ENCODE assay signal across 8 cellular contexts in genomic region chr15:62649793-62650420, GRCh38.
DNase-seq lines count a peak whose midpoint lies in the region; FAIRE-seq and TF ChIP-seq lines count a peak whose summit lies in the region.

No MANE protein-coding gene starts in this region.

- intact Hi-C loops in Calu3 (cut with micrococcal nuclease; ENCODE audit: unreplicated experiment) (loop anchor here (5.0 to 10.0 kb wide), 2 partner anchors 65 to 258 kb away; partner anchors contain the start of gene TLN2), Caco-2 (cut with micrococcal nuclease; ENCODE audit: unreplicated experiment) (no loop called here)

- CTCF ChIA-PET in Calu3 (lab: Charles Lee), result no interaction called here
- CTCF ChIA-PET in Caco-2 (lab: Charles Lee), result no interaction called here

- BruUV-seq in Calu3 (replicated peaks; lab: Mats Ljungman, UMichigan) (no TSS peak), Caco-2 (replicated peaks; lab: Mats Ljungman, UMichigan) (no TSS peak)

- no peak overlapping the region for H3K4me2 ChIP-seq in keratinocyte (ENCODE audit: control insufficient read depth, extremely low read depth, insufficient read depth, low read depth, low read length)

- no peak overlapping the region for H3K27ac Mint-ChIP-seq in Calu3 (ENCODE audit: unreplicated experiment)
- H3K27ac Mint-ChIP-seq in Caco-2 (ENCODE audit: unreplicated experiment), result no peak overlapping the region

- H3K36me3 Mint-ChIP-seq in Calu3 (ENCODE audit: insufficient read depth, unreplicated experiment), result no peaks in the 10 kb centered on the region
- H3K36me3 Mint-ChIP-seq in Caco-2 (ENCODE audit: insufficient read depth, unreplicated experiment), result peaks cover 77% of the 10 kb centered on the region

- no peak for TF ChIP-seq CTCF in GM20000 (IDR thresholded peaks at IDR 0.05; ENCODE audit: extremely low read depth, missing control alignments)
- TF ChIP-seq CTCF in keratinocyte (optimal IDR thresholded peaks at IDR 0.05 in 1 of 3, IDR thresholded peaks at IDR 0.05 in 1 of 3, conservative IDR thresholded peaks at IDR 0.05 in 1 of 3; ENCODE audit: extremely low read depth in 1 of 3, insufficient read depth in 2 of 3, low read length in 3 of 3), result no peak
- TF ChIP-seq CTCF in Calu3 (IDR thresholded peaks at IDR 0.05; ENCODE audit: unreplicated experiment), result no peak
- no peak for TF ChIP-seq CTCF in Caco-2 (IDR thresholded peaks at IDR 0.05; ENCODE audit: insufficient read depth in 1 of 2, low read depth in 1 of 2, low read length in 1 of 2, severe bottlenecking in 1 of 2, unreplicated experiment in 1 of 2)

- H3K9me1 ChIP-seq in keratinocyte (ENCODE audit: control insufficient read depth, extremely low read depth, insufficient read depth, low read length), result no peaks in the 10 kb centered on the region

- FAIRE-seq in keratinocyte (lab: Jason Lieb, UNC) (peak; percentile 32), small intestine (lab: Jason Lieb, UNC) (no peak)

- H4K20me1 ChIP-seq in keratinocyte (ENCODE audit: control insufficient read depth, extremely low read depth, insufficient read depth, low read length), result no peaks in the 10 kb centered on the region

- H3K9ac ChIP-seq in keratinocyte (ENCODE audit: control insufficient read depth, extremely low read depth, insufficient read depth, low read length), result no peak overlapping the region

- H3K27me3 ChIP-seq in keratinocyte (ENCODE audit: control insufficient read depth, extremely low read depth, insufficient read depth, low read length) (no peaks in the 10 kb centered on the region), small intestine (ENCODE audit: control insufficient read depth in 2 of 2, insufficient read depth in 2 of 2, low read length in 2 of 2) (no peaks in the 10 kb centered on the region), Caco-2 (replicated peaks; ENCODE audit: control insufficient read depth, insufficient read depth, low read length) (no peaks in the 10 kb centered on the region)

- H2AFZ ChIP-seq in keratinocyte (ENCODE audit: control insufficient read depth, low read length), result no peak overlapping the region

- H3K9me3 ChIP-seq in keratinocyte (ENCODE audit: control insufficient read depth, low read depth, low read length), result no peaks in the 10 kb centered on the region
- H3K9me3 ChIP-seq in small intestine (ENCODE audit: control insufficient read depth, low read depth), result no peaks in the 10 kb centered on the region
- H3K9me3 ChIP-seq in Caco-2, result no peaks in the 10 kb centered on the region

- H3K4me3 ChIP-seq in keratinocyte (ENCODE audit: control insufficient read depth in 2 of 3, extremely low read depth in 1 of 3, insufficient read depth in 2 of 3, low read depth in 1 of 3, low read length in 3 of 3) (no peak overlapping the region), small intestine (ENCODE audit: low read depth in 1 of 2, low read length in 2 of 2) (no peak overlapping the region), Caco-2 (ENCODE audit: low read depth, low read length) (no peak overlapping the region)

- POLR2A ChIA-PET in Caco-2 (lab: Charles Lee), result no interaction called here

- H3K27ac ChIP-seq in keratinocyte (ENCODE audit: control insufficient read depth, insufficient read depth, low read length) (no peak overlapping the region), small intestine (ENCODE audit: low read depth in 1 of 2, low read length in 1 of 2) (no peak overlapping the region)

- H3K4me1 ChIP-seq in keratinocyte (ENCODE audit: control insufficient read depth, extremely low read depth, insufficient read depth, low read length), result peaks cover 10% of the 10 kb centered on the region
- H3K4me1 ChIP-seq in small intestine (ENCODE audit: control insufficient read depth in 2 of 2, insufficient read depth in 1 of 2, low read depth in 1 of 2, low read length in 1 of 2), result no peaks in the 10 kb centered on the region
- H3K4me1 ChIP-seq in Caco-2, result no peaks in the 10 kb centered on the region

- WGBS in small intestine, 3 donors, result 87 to 93% (median 88%) methylated on average over 12 of the region's 12 CpGs

- H3K9me3 Mint-ChIP-seq in Calu3 (ENCODE audit: low read depth, unreplicated experiment), result no peaks in the 10 kb centered on the region
- no peaks in the 10 kb centered on the region for H3K9me3 Mint-ChIP-seq in Caco-2 (ENCODE audit: unreplicated experiment)

- no peaks in the 10 kb centered on the region for H3K79me2 ChIP-seq in keratinocyte (ENCODE audit: control insufficient read depth, insufficient read depth, low read length)

- H3K36me3 ChIP-seq in keratinocyte (ENCODE audit: control insufficient read depth in 2 of 2, extremely low read depth in 1 of 2, insufficient read depth in 2 of 2, low read length in 2 of 2) (no peaks in the 10 kb centered on the region), small intestine (ENCODE audit: control insufficient read depth in 2 of 2, insufficient read depth in 2 of 2, low read length in 2 of 2) (peaks cover 2 to 5% of the 10 kb centered on the region in 2 donors), Caco-2 (ENCODE audit: control insufficient read depth, insufficient read depth, low read length) (no peaks in the 10 kb centered on the region)

- peaks cover 3% of the 10 kb centered on the region for H3K27me3 Mint-ChIP-seq in Calu3 (ENCODE audit: unreplicated experiment)
- no peaks in the 10 kb centered on the region for H3K27me3 Mint-ChIP-seq in Caco-2 (ENCODE audit: insufficient read depth, unreplicated experiment)

- DNase-seq in EH (ENCODE audit: low read depth) (peak; percentile 23), GM20000 (ENCODE audit: low spot score) (peak; percentile 55), MV-4-11 (lab: John Stamatoyannopoulos, UW) (peak; percentile 77), keratinocyte (ENCODE audit: low read depth, low spot score) (no peak), small intestine (no peak), NCI-H526 treated with DMSO at 0.1 percent for 48 hours (lab: John Stamatoyannopoulos, UW) (no peak), Calu3 (no peak), Caco-2 (no peak)

- dilution Hi-C loops in keratinocyte (cut with MboI; ENCODE audit: extremely low pct_ligation_motif_present, low sequenced_read_pairs), result no loop called here

- H3K4me3 Mint-ChIP-seq in Calu3 (ENCODE audit: low read depth, unreplicated experiment), result no peak overlapping the region
- H3K4me3 Mint-ChIP-seq in Caco-2 (ENCODE audit: unreplicated experiment), result no peak overlapping the region

- peaks cover 12% of the 10 kb centered on the region for H3K4me1 Mint-ChIP-seq in Calu3 (ENCODE audit: low read depth, unreplicated experiment)
- H3K4me1 Mint-ChIP-seq in Caco-2 (ENCODE audit: low read depth, unreplicated experiment), result peaks cover 11% of the 10 kb centered on the region

Comparison
In these comparisons a context has a peak if more than half of its experiments do, and no peak if none do; other contexts are left out.
1. DNase-seq: peak in EH (single experiment), GM20000 (single experiment) and MV-4-11 (single experiment); none in keratinocyte (single experiment), small intestine (single experiment), NCI-H526 treated with DMSO at 0.1 percent for 48 hours (single experiment), Calu3 (single experiment) and Caco-2 (0 of 2).